ENCODE assay signal across 10 cellular contexts in the genomic region with DNA sequence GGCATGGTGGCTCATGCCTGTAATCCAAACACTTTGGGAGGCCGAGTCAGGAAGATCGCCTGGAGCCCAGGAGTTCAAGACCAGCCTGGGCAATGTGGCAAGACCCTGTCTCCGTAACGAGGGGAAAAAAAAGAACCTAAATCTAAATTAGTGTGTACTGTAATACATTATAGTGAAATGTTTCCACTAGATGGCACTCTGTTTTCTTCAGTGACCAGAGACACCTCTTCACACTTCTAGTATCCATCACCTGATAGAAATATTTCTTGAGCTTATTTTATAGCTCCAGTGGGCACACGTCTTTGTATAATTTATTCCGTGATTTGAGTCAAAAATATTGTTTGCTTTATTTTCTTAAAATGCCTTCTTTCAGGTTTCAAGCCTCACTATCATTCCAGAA.
DNase-seq lines count a peak whose midpoint lies in the region; ATAC-seq, FAIRE-seq and TF ChIP-seq lines count a peak whose summit lies in the region.
"Had no signal": no experiment of that assay in that cellular context is flagged by ENCODE, and none has a peak within 500 bp of the region (broad histone marks: within the 10 kb centered on the region; RNA-seq: fewer than 3 reads in every experiment).

No MANE protein-coding gene starts in this region.

- H4K20me1 ChIP-seq in DND-41 (ENCODE audit: insufficient read depth, low read length) (no peaks in the 10 kb centered on the region; the same call in 1 of the 2 replicates), H9 (ENCODE audit: control insufficient read depth, insufficient read depth, insufficient read length) (no peaks in the 10 kb centered on the region), OCI-LY3 (ENCODE audit: insufficient read depth, low read length) (no peaks in the 10 kb centered on the region)

- no peak overlapping the region for H2BK15ac ChIP-seq in H9 (ENCODE audit: low read depth, low read length)

- H3K9me3 ChIP-seq in DND-41 (ENCODE audit: insufficient read depth, low read length, severe bottlenecking) (no peaks in the 10 kb centered on the region), H9 (ENCODE audit: control insufficient read depth, low read depth, low read length) (no peaks in the 10 kb centered on the region), OCI-LY3 (ENCODE audit: insufficient read depth, low read length) (no peaks in the 10 kb centered on the region), small intestine (ENCODE audit: control insufficient read depth, low read depth) (no peaks in the 10 kb centered on the region), suprapubic skin (no peaks in the 10 kb centered on the region), thyroid gland (no peaks in the 10 kb centered on the region)
- no peaks in the 10 kb centered on the region for H3K9me3 ChIP-seq in effector memory CD4-positive, alpha-beta T cell (ENCODE audit: control insufficient read depth, low read length)
- H3K9me3 ChIP-seq: neutrophil, SJCRH30 had no signal

- ATAC-seq in DND-41 (ENCODE audit: insufficient read depth, low read depth), result peak; percentile 64; the same call in 2 of the 3 replicates

- H3T11ph ChIP-seq in H9 (ENCODE audit: low read length), result no peak overlapping the region

- H2AFZ ChIP-seq in DND-41 (ENCODE audit: low read depth, low read length) (no peak overlapping the region), H9 (ENCODE audit: low read length) (no peak overlapping the region), OCI-LY3 (ENCODE audit: low read depth, low read length) (peak overlapping the region; percentile 87; the same call in 1 of the 2 replicates)

- H2BK12ac ChIP-seq in H9 (ENCODE audit: insufficient read length, low read depth, low read length), result no peak overlapping the region

- H3K9ac ChIP-seq in DND-41 (ENCODE audit: low read depth, low read length) (no peak overlapping the region), H9 (ENCODE audit: extremely low read depth, insufficient read length, low read length) (no peak overlapping the region), OCI-LY3 (ENCODE audit: low read length) (peak overlapping the region; percentile 53)

- DNase-seq in DND-41 (no peak), H9 (no peak), small intestine (peak; percentile 37), AG08396 (ENCODE audit: low spot score) (no peak), suprapubic skin (ENCODE audit: low spot score in 2 of 2) (no peak), thyroid gland (no peak)
- DNase-seq in effector memory CD4-positive, alpha-beta T cell, result no peak

- TF ChIP-seq POLR2A in suprapubic skin (IDR thresholded peaks at IDR 0.05), result no peak
- TF ChIP-seq POLR2A in thyroid gland (IDR thresholded peaks at IDR 0.05), result no peak

- TF ChIP-seq CTCF in DND-41 (IDR thresholded peaks at IDR 0.05; ENCODE audit: borderline replicate concordance, extremely low read depth, low read length, poor library complexity, severe bottlenecking) (peak; percentile 46), H9 (conservative IDR thresholded peaks at IDR 0.05) (peak; percentile 47; the same call in 2 of the 3 replicates), OCI-LY3 (IDR thresholded peaks at IDR 0.05; ENCODE audit: low read depth, low read length) (peak; percentile 55), suprapubic skin (IDR thresholded peaks at IDR 0.05) (peak in 1 of 2 donors; percentile 10), thyroid gland (IDR thresholded peaks at IDR 0.05) (peak in 3 of 6 experiments; percentile 17 to 39 (median 35))

- no CpG with 5 or more reads among the region's 6 CpGs for WGBS in H9 (ENCODE audit: extremely low coverage, insufficient read length, low lambda C conversion rate)
- WGBS in small intestine, 3 donors, result 42 to 61% (median 60%) methylated on average over 6 of the region's 6 CpGs
- 32% methylated on average over 6 of the region's 6 CpGs for WGBS in suprapubic skin
- 48 to 63% methylated on average over 6 of the region's 6 CpGs for WGBS in thyroid gland, 2 donors

- H3K27me3 ChIP-seq in DND-41 (ENCODE audit: insufficient read depth, low read length, poor library complexity) (no peaks in the 10 kb centered on the region), H9 (ENCODE audit: insufficient read depth, low read length) (no peaks in the 10 kb centered on the region), OCI-LY3 (ENCODE audit: low read depth, low read length) (no peaks in the 10 kb centered on the region), small intestine (ENCODE audit: control insufficient read depth in 2 of 2, insufficient read depth in 2 of 2, low read length in 2 of 2) (no peaks in the 10 kb centered on the region), suprapubic skin (no peaks in the 10 kb centered on the region), thyroid gland (no peaks in the 10 kb centered on the region)
- no peaks in the 10 kb centered on the region for H3K27me3 ChIP-seq in effector memory CD4-positive, alpha-beta T cell (replicated peaks; ENCODE audit: control insufficient read depth, insufficient read depth, low read length, poor library complexity, severe bottlenecking)
- H3K27me3 ChIP-seq: neutrophil, SJCRH30 had no signal

- H4K91ac ChIP-seq in H9 (ENCODE audit: insufficient read length, low read depth, low read length), result no peak overlapping the region

- H3K4me3 ChIP-seq in DND-41 (ENCODE audit: low read depth in 1 of 2, low read length in 2 of 2), result no peak overlapping the region
- peak overlapping the region; percentile 73 for H3K4me3 ChIP-seq in OCI-LY3 (ENCODE audit: low read length)
- no peak overlapping the region for H3K4me3 ChIP-seq in effector memory CD4-positive, alpha-beta T cell (ENCODE audit: insufficient read depth, low read depth, low read length, poor library complexity, severe bottlenecking)
- no peak overlapping the region for H3K4me3 ChIP-seq in small intestine (ENCODE audit: low read depth in 1 of 2, low read length in 2 of 2)
- H3K4me3 ChIP-seq in suprapubic skin, result no peak overlapping the region
- no peak overlapping the region for H3K4me3 ChIP-seq in thyroid gland (replicated peaks in 1 of 3)
- H3K4me3 ChIP-seq: SJCRH30 had no signal

- FAIRE-seq in small intestine (lab: Jason Lieb, UNC), result no peak

- H3K18ac ChIP-seq in H9 (ENCODE audit: insufficient read length, low read depth, low read length), result no peak overlapping the region

- H3K4me3 Mint-ChIP-seq in H9, result no peak overlapping the region

- H3K27ac ChIP-seq in DND-41 (ENCODE audit: low read length) (no peak overlapping the region), H9 (ENCODE audit: insufficient read length, low read depth, low read length) (no peak overlapping the region), OCI-LY3 (ENCODE audit: low read length) (no peak overlapping the region), small intestine (ENCODE audit: low read depth in 1 of 2, low read length in 1 of 2) (peak overlapping the region in 1 of 2 donors; percentile 58), suprapubic skin (no peak overlapping the region), thyroid gland (no peak overlapping the region)
- peak overlapping the region; percentile 42 for H3K27ac ChIP-seq in effector memory CD4-positive, alpha-beta T cell (ENCODE audit: insufficient read depth, low read length, poor library complexity, severe bottlenecking)
- H3K27ac ChIP-seq: neutrophil, SJCRH30 had no signal

- H3K4me2 ChIP-seq in DND-41 (ENCODE audit: insufficient read depth, low read length) (no peak overlapping the region), H9 (ENCODE audit: insufficient read depth, insufficient read length, low read length) (peak overlapping the region; percentile 32), OCI-LY3 (ENCODE audit: low read length) (peak overlapping the region; percentile 86)

- peaks cover 36 to 65% of the 10 kb centered on the region in 2 experiments for H3K9me3 Mint-ChIP-seq in H9

- no peaks in the 10 kb centered on the region for H3K23me2 ChIP-seq in H9 (ENCODE audit: insufficient read length, low read depth, low read length, poor library complexity, severe bottlenecking)

- H3K79me2 ChIP-seq in DND-41 (ENCODE audit: insufficient read depth, low read length) (peaks cover 66% of the 10 kb centered on the region), H9 (ENCODE audit: insufficient read depth, low read length) (peaks cover 46% of the 10 kb centered on the region; the same call in 1 of the 2 replicates), OCI-LY3 (ENCODE audit: low read length) (no peaks in the 10 kb centered on the region)

- no peak overlapping the region for H2BK5ac ChIP-seq in H9 (ENCODE audit: insufficient read length, low read length)

- H3K56ac ChIP-seq in H9 (ENCODE audit: insufficient read length, low read depth, low read length), result no peak overlapping the region

- no peak overlapping the region for H3K4ac ChIP-seq in H9 (ENCODE audit: low read depth, low read length)

- peaks cover 18 to 43% (median 37%) of the 10 kb centered on the region in 3 experiments for H3K36me3 Mint-ChIP-seq in H9 (ENCODE audit: insufficient read depth in 1 of 3, low read depth in 3 of 3)

- peaks cover 4% of the 10 kb centered on the region for H3K79me1 ChIP-seq in H9 (ENCODE audit: insufficient read depth, low read depth, low read length, poor library complexity, severe bottlenecking)

- no peaks in the 10 kb centered on the region for H3K36me3 ChIP-seq in DND-41 (ENCODE audit: insufficient read depth, low read length)
- no peaks in the 10 kb centered on the region for H3K36me3 ChIP-seq in OCI-LY3 (replicated peaks; ENCODE audit: low read depth, low read length)
- no peaks in the 10 kb centered on the region for H3K36me3 ChIP-seq in effector memory CD4-positive, alpha-beta T cell (ENCODE audit: control insufficient read depth, insufficient read depth, low read length)
- H3K36me3 ChIP-seq in small intestine (ENCODE audit: control insufficient read depth in 2 of 2, insufficient read depth in 2 of 2, low read length in 2 of 2), result no peaks in the 10 kb centered on the region
- no peaks in the 10 kb centered on the region for H3K36me3 ChIP-seq in suprapubic skin
- H3K36me3 ChIP-seq in thyroid gland, result no peaks in the 10 kb centered on the region
- H3K36me3 ChIP-seq: neutrophil, SJCRH30 had no signal

- H2BK20ac ChIP-seq in H9 (ENCODE audit: low read depth, low read length, poor library complexity, severe bottlenecking), result no peak overlapping the region

- no peak overlapping the region for H2BK120ac ChIP-seq in H9 (ENCODE audit: low read depth, low read length, poor library complexity, severe bottlenecking)

- H3K14ac ChIP-seq in H9 (ENCODE audit: insufficient read depth, low read length), result no peak overlapping the region

- H3K4me1 ChIP-seq in DND-41 (ENCODE audit: insufficient read depth, low read length) (peaks cover 13% of the 10 kb centered on the region), H9 (ENCODE audit: insufficient read depth, low read length) (peaks cover 14% of the 10 kb centered on the region), OCI-LY3 (ENCODE audit: low read length) (peaks cover 34% of the 10 kb centered on the region), small intestine (ENCODE audit: control insufficient read depth in 2 of 2, insufficient read depth in 1 of 2, low read depth in 1 of 2, low read length in 1 of 2) (no peaks in the 10 kb centered on the region), suprapubic skin (peaks cover 7% of the 10 kb centered on the region), thyroid gland (peaks cover 0 to 6% of the 10 kb centered on the region in 2 donors)
- H3K4me1 ChIP-seq in effector memory CD4-positive, alpha-beta T cell (ENCODE audit: control insufficient read depth, insufficient read depth, low read length, poor library complexity, severe bottlenecking), result peaks cover 8% of the 10 kb centered on the region
- H3K4me1 ChIP-seq: SJCRH30 had no signal

- no peak overlapping the region for H4K8ac ChIP-seq in H9 (replicated peaks; ENCODE audit: insufficient read length, low read depth, low read length)

- peaks cover 45 to 63% of the 10 kb centered on the region in 2 experiments for H3K4me1 Mint-ChIP-seq in H9

- H3K23ac ChIP-seq in H9 (ENCODE audit: insufficient read length, low read depth, low read length), result no peak overlapping the region

- no peak for TF ChIP-seq EP300 in suprapubic skin (IDR thresholded peaks at IDR 0.05)

- intact Hi-C loops in thyroid gland (cut with DNase I), result no loop called here

- H4K5ac ChIP-seq in H9 (ENCODE audit: insufficient read length, low read depth, low read length), result no peak overlapping the region

- no peak overlapping the region for H3K27ac Mint-ChIP-seq in H9

- H3K27me3 Mint-ChIP-seq in H9 (ENCODE audit: low read depth), result no peaks in the 10 kb centered on the region; the same call in 1 of the 2 replicates

- H2AK5ac ChIP-seq in H9 (ENCODE audit: insufficient read length, low read length), result no peak overlapping the region
